Comparison of ENCODE assay signal across 2 cellular contexts in genomic region chr3:123071581-123071980, GRCh38.
TF ChIP-seq lines count a peak whose summit lies in the region.

No MANE protein-coding gene starts in this region.

TF ChIP-seq in liver, 16 proteins besides CTCF, POLR2A, EP300 and RAD21:
- TF ChIP-seq NR2F2 (IDR thresholded peaks at IDR 0.05) (no peak), TAF1 (conservative IDR thresholded peaks at IDR 0.05) (no peak), RXRA (IDR thresholded peaks at IDR 0.05) (no peak), MAX (IDR thresholded peaks at IDR 0.05) (no peak), YY1 (IDR thresholded peaks at IDR 0.05) (no peak), HNF4G (IDR thresholded peaks at IDR 0.05) (no peak), ZBTB33 (IDR thresholded peaks at IDR 0.05) (no peak), SP1 (IDR thresholded peaks at IDR 0.05) (no peak), REST (IDR thresholded peaks at IDR 0.05) (no peak), ATF3 (IDR thresholded peaks at IDR 0.05) (no peak), HNF4A (conservative IDR thresholded peaks at IDR 0.05) (no peak), FOXA1 (IDR thresholded peaks at IDR 0.05) (no peak), EGR1 (IDR thresholded peaks at IDR 0.05; ENCODE audit: low read depth in 2 of 2) (no peak), FOXA2 (IDR thresholded peaks at IDR 0.05) (no peak), GABPA (IDR thresholded peaks at IDR 0.05 in 1 of 2, conservative IDR thresholded peaks at IDR 0.05 in 1 of 2) (no peak), JUND (IDR thresholded peaks at IDR 0.05) (no peak)

TF ChIP-seq in HepG2, 621 proteins besides CTCF, POLR2A, EP300 and RAD21:
- no peak for TF ChIP-seq ZFP62 (CRISPR knock-in tag; IDR thresholded peaks at IDR 0.05)
- TF ChIP-seq FOXP1 (IDR thresholded peaks at IDR 0.05), result no peak
- TF ChIP-seq FOXP1 (CRISPR knock-in tag; IDR thresholded peaks at IDR 0.05), result no peak
- TF ChIP-seq ZZZ3 (CRISPR knock-in tag; IDR thresholded peaks at IDR 0.05; ENCODE audit: borderline replicate concordance), result no peak
- no peak for TF ChIP-seq PREB (CRISPR knock-in tag; IDR thresholded peaks at IDR 0.05)
- TF ChIP-seq THAP9 (CRISPR knock-in tag; IDR thresholded peaks at IDR 0.05; ENCODE audit: borderline replicate concordance), result no peak
- no peak for TF ChIP-seq ZKSCAN5 (CRISPR knock-in tag; IDR thresholded peaks at IDR 0.05)
- no peak for TF ChIP-seq KAT8 (CRISPR knock-in tag; IDR thresholded peaks at IDR 0.05)
- no peak for TF ChIP-seq THYN1 (CRISPR knock-in tag; IDR thresholded peaks at IDR 0.05; ENCODE audit: borderline replicate concordance, low read depth)
- TF ChIP-seq HNRNPL (IDR thresholded peaks at IDR 0.05; ENCODE audit: low read depth, low read length), result no peak
- no peak for TF ChIP-seq SRSF1 (optimal IDR thresholded peaks at IDR 0.05; ENCODE audit: low read depth, low read length)
- TF ChIP-seq CCAR2 (optimal IDR thresholded peaks at IDR 0.05; ENCODE audit: low read depth, low read length), result no peak
- TF ChIP-seq GABPB1 (CRISPR knock-in tag; IDR thresholded peaks at IDR 0.05), result no peak
- TF ChIP-seq KAT7 (CRISPR knock-in tag; IDR thresholded peaks at IDR 0.05; ENCODE audit: borderline replicate concordance), result no peak
- TF ChIP-seq ZNF460 (CRISPR knock-in tag; IDR thresholded peaks at IDR 0.05; ENCODE audit: borderline replicate concordance), result no peak
- no peak for TF ChIP-seq PAWR (CRISPR knock-in tag; IDR thresholded peaks at IDR 0.05; ENCODE audit: borderline replicate concordance)
- no peak for TF ChIP-seq ZNF292 (CRISPR knock-in tag; IDR thresholded peaks at IDR 0.05; ENCODE audit: borderline replicate concordance, low read depth)
- no peak for TF ChIP-seq CENPBD1 (CRISPR knock-in tag; IDR thresholded peaks at IDR 0.05; ENCODE audit: borderline replicate concordance, low read depth)
- no peak for TF ChIP-seq KLF15 (CRISPR knock-in tag; IDR thresholded peaks at IDR 0.05; ENCODE audit: borderline replicate concordance)
TF ChIP-seq in HepG2: peak in this region for 0.
